29 cellular contexts compared by ENCODE assay signal in the genomic region with DNA sequence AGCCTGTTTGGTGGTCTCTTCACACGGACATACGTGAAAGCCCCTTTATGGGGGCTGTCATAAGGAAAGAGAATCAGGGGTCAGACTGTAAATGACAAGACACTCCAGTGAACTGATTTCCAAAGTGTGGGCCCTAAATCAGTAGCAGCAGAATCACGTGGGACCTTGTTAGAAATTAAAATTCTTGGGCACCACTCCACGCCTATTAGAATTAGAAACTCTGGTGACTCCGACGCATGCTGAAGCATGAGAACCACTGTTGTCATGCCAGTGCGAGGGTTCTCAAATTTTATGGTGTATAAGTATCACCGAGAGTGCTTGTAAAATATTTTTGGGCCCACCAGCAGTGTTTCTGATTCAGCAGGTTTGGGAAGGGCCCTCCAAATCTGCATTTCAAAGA.
"Had no signal": no experiment of that assay in that cellular context is flagged by ENCODE, and none has a peak within 500 bp of the region (broad histone marks: within the 10 kb centered on the region; RNA-seq: fewer than 3 reads in every experiment).

No MANE protein-coding gene starts in this region.

- H3K4me2 ChIP-seq: neural progenitor cell, smooth muscle cell had no signal

- H3K27me3 ChIP-seq: gastrocnemius medialis, neural progenitor cell, suprapubic skin, transverse colon, upper lobe of right lung, uterus had no signal

- H3K36me3 ChIP-seq: gastrocnemius medialis, heart right ventricle, neural progenitor cell, prostate gland, suprapubic skin, transverse colon, upper lobe of right lung, uterus had no signal

- ATAC-seq: esophagus mucosa; gastrocnemius medialis; left colon; mucosa of descending colon; sciatic nerve; stimulated activated naive CD8-positive, alpha-beta T cell treated with anti-CD3 and anti-CD28 coated beads, Interleukin-15, amount 100 ng/mL, for 72 hours; upper lobe of right lung had no signal

- H3K79me2 ChIP-seq: parathyroid adenoma had no signal

- H3K27me3 Mint-ChIP-seq: stimulated activated naive CD8-positive, alpha-beta T cell treated with anti-CD3 and anti-CD28 coated beads, Interleukin-15, amount 100 ng/mL, for 72 hours had no signal

- H3K4me3 Mint-ChIP-seq: memory B cell; naive B cell; nephron; neural progenitor cell; stimulated activated naive CD8-positive, alpha-beta T cell treated with anti-CD3 and anti-CD28 coated beads, Interleukin-15, amount 100 ng/mL, for 72 hours had no signal

- H3K9ac ChIP-seq: neural progenitor cell, parathyroid adenoma had no signal

- H3K27ac ChIP-seq: dorsolateral prefrontal cortex, epithelial cell of prostate, heart right ventricle, neural progenitor cell, parathyroid adenoma, prostate gland, suprapubic skin, transverse colon, upper lobe of right lung, uterus had no signal

- H3K4me1 Mint-ChIP-seq: memory B cell; naive B cell; stimulated activated naive CD8-positive, alpha-beta T cell treated with anti-CD3 and anti-CD28 coated beads, Interleukin-15, amount 100 ng/mL, for 72 hours had no signal

- H3K36me3 Mint-ChIP-seq: memory B cell, naive B cell, neural progenitor cell had no signal

- H3K9me3 ChIP-seq: gastrocnemius medialis, heart right ventricle, mucosa of descending colon, prostate gland, suprapubic skin, transverse colon, upper lobe of right lung, uterus had no signal

- H3K9me3 Mint-ChIP-seq: memory B cell; naive B cell; nephron; stimulated activated naive CD8-positive, alpha-beta T cell treated with anti-CD3 and anti-CD28 coated beads, Interleukin-15, amount 100 ng/mL, for 72 hours had no signal

- H3K27ac Mint-ChIP-seq: memory B cell; naive B cell; nephron; neural progenitor cell; stimulated activated naive CD8-positive, alpha-beta T cell treated with anti-CD3 and anti-CD28 coated beads, Interleukin-15, amount 100 ng/mL, for 72 hours had no signal

- H3K4me1 ChIP-seq: parathyroid adenoma, prostate gland, suprapubic skin, transverse colon, upper lobe of right lung, uterus had no signal

- H2AFZ ChIP-seq: neural progenitor cell, parathyroid adenoma had no signal

- H3K4me3 ChIP-seq: dorsolateral prefrontal cortex, gastrocnemius medialis, heart right ventricle, lung, mucosa of descending colon, neural progenitor cell, prostate gland, smooth muscle cell, suprapubic skin, transverse colon, upper lobe of right lung, uterus had no signal

- DNase-seq: dorsolateral prefrontal cortex; effector CD4-positive, alpha-beta T cell; foreskin fibroblast; gastrocnemius medialis; heart right ventricle; hippocampal formation; left colon; mucosa of descending colon; naive B cell; stimulated activated CD4-positive, alpha-beta T cell treated with anti-CD3 and anti-CD28 coated beads, Interleukin-12 subunit alpha, Interleukin-12 subunit beta, amount 100 ng/mL, for 4 hours; stimulated activated CD4-positive, alpha-beta T cell treated with anti-CD3 and anti-CD28 coated beads, Interleukin-1b, Interleukin-23, amount 100 ng/mL, for 48 hours; stimulated activated CD4-positive, alpha-beta T cell treated with anti-CD3 and anti-CD28 coated beads, Interleukin-4, amount 100 ng/mL, for 1 hour; stimulated activated CD8-positive, alpha-beta memory T cell treated with anti-CD3 and anti-CD28 coated beads, Interleukin-4, amount 100 ng/mL, for 48 hours; stimulated activated naive CD4-positive, alpha-beta T cell; stimulated activated naive CD8-positive, alpha-beta T cell treated with anti-CD3 and anti-CD28 coated beads, Interleukin-15, amount 100 ng/mL, for 72 hours; transverse colon; upper lobe of right lung; uterus had no signal
